ENCODE assay signal across 8 cellular contexts in the genomic region with DNA sequence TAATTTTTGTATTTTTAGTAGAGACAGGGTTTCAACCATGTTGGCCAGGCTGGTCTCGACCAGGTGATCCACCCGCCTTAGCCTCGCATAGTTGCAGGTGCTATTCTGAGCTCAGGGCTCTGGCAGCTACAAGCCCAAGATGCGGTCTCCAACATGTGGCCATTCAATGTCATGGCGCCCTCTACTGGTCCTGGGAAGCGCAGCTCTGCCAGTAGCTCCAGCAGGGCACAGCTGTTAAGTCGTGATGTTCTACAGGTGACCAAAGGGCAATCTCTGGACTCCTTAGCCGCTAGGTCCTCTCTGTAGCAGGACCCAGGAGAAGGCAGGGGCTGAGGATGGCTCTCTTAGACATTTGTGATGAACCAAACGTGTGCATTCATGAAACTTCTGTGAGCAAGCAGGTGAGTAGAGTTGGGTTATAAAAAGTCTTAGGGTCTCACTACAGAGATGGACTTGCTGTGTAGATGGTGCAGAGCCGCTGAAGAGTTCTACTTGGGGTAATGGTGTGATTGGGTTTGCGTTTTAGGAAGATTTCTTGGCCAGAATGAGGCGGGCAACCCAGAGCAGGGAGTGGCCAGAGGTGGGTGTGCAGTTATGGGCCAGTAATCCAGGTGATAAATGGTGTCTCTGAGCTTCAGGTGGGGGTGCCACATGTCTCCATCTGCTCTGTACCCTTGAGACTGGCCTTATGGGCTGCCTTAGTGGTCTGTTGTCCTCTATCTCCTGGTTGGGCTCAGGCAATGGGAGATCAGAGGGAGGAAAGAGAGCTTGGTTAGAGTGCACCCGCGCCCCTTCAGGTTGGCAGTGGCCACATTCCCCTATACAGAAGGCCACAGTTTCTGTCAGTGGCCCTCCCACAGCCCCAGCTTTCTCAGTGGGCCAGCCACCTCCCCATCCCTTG. TPM values are rescaled to one million over a fixed set of nuclear protein-coding genes. Genes with fewer than 3 reads are reported as not detected.
A peak's percentile ranks its signal among the peaks of the same experiment; 100 is the strongest.
DNase-seq lines count a peak whose midpoint lies in the region; ATAC-seq, FAIRE-seq and TF ChIP-seq lines count a peak whose summit lies in the region.

No MANE protein-coding gene starts in this region.

- no peaks in the 10 kb centered on the region for H3K27me3 ChIP-seq in left lung

- H3K9me3 ChIP-seq in left lung: peaks cover 0 to 10% of the 10 kb centered on the region in 2 donors

- no peaks in the 10 kb centered on the region for H3K4me1 ChIP-seq in left lung

- H3K27ac ChIP-seq in caudate nucleus (ENCODE audit: low read depth, low read length) (no peak overlapping the region), left lung (no peak overlapping the region)

- ATAC-seq in HG02852 (IDR thresholded peaks at IDR 0.05; ENCODE audit: unreplicated experiment): peak; percentile 93
- peak; percentile 99 for ATAC-seq in left lung

- DNase-seq in ACHN: peak; percentile 76
- peak; percentile 37 for DNase-seq in GM12892 (ENCODE audit: insufficient read length)
- peak; percentile 50 for DNase-seq in NCI-H2107 (lab: John Stamatoyannopoulos, UW)
- peak in 55 of 61 donors; percentile 2 to 76 (median 37) for DNase-seq in caudate nucleus (lab: John Stamatoyannopoulos, UW)
- peak; percentile 83 for DNase-seq in left lung
- DNase-seq in stimulated activated CD4-positive, alpha-beta T cell treated with anti-CD3 and anti-CD28 coated beads, TNF-alpha, amount 100 ng/mL, for 24 hours (ENCODE audit: low read depth in 3 of 3): peak; percentile 15 to 74 (median 31)

- H3K4me3 ChIP-seq in WI38 (ENCODE audit: low read depth, low read length) (no peak overlapping the region), left lung (no peak overlapping the region)

- peak; percentile 79 for FAIRE-seq in GM12892 (lab: Jason Lieb, UNC)

- in situ Hi-C loops in ACHN (cut with HindIII; ENCODE audit: low pct_ligation_motif_present, low pct_unique_long_range_greater_than_20kb, low sequenced_read_pairs): no loop called here

- no peaks in the 10 kb centered on the region for H3K36me3 ChIP-seq in left lung

- TF ChIP-seq CTCF in WI38 (IDR thresholded peaks at IDR 0.05; ENCODE audit: low read depth, low read length): peak; percentile 96
- peak; percentile 80 to 84 for TF ChIP-seq CTCF in left lung (IDR thresholded peaks at IDR 0.05)

- intact Hi-C loops in left lung (cut with DNase I): loop anchor here in 1 of 2 donors (5.0 kb wide), 1 partner anchor 190 kb away; no protein-coding TSS in a partner anchor

- TF ChIP-seq POLR2A in GM12892 (IDR thresholded peaks at IDR 0.05; ENCODE audit: low read depth, low read length): no peak

RNA-seq across cellular contexts. Expression of a gene that starts 31.0 kb away (rescaled TPM):
- polyA plus RNA-seq in GM12892 (2012; ENCODE audit: missing spikeins): not detected
- 1 to 10 TPM in 1 of 2 donors, not detected in 1; 1.1 TPM for total RNA-seq in left lung

RNA-seq across cellular contexts. Expression of a gene that starts 35.8 kb away (rescaled TPM):
- not detected for polyA plus RNA-seq in GM12892 (2012; ENCODE audit: missing spikeins)
- total RNA-seq in left lung: not detected

Comparison
In these comparisons a context has a peak if more than half of its experiments do, and no peak if none do; other contexts are left out.
1. DNase-seq: peak in every context shown above with its lines; median percentile 83 in left lung; 76 in ACHN; 50 in NCI-H2107; 37 in GM12892; 37 in caudate nucleus; 31 in stimulated activated CD4-positive, alpha-beta T cell treated with anti-CD3 and anti-CD28 coated beads, TNF-alpha, amount 100 ng/mL, for 24 hours.